In the genomic region with DNA sequence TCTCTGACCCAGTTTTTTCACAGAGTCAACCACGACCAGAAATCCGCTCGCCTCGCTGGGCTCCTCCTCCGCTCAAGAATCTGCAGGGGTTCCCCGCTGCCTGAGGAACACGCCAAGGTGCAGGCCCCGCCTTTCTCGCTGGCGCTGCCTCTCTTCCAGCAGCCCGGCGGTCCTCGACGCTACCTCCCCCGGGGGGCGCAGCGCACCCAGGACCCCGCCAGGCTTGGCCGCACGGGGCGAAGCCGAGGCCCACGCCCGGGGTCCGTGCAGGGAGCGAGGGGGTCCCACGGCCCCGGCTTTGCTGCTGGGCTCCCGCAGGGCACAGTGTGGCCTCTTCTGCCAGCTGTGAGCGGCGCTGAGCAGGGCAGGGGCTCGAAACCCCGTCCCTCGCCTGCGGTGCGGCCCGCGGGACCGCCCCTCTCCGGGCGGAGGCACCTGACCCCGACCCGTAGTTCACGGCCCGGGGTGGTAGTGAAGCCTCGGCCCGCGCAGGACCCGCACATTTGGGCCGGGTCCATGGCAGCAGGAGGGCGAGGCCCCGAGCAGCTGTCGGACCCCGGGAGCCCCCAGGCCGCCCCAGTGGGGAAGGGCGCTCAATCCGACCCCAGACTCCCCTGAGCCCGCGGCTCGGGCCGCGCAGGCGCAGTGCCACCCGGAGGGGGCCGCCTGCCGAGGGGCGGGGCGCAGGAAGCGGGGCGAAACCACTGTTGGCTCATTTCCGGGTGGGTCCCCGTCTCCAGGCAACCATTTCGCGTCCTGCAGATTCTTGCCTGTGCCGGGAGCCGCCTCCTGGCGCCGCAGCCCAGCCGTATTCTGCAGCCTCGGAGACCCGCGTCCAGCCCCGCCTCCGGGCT, we compare ENCODE assay signal across 1 cellular context.
TF ChIP-seq lines count a peak whose summit lies in the region.

No MANE protein-coding gene starts in this region.

TF ChIP-seq in K562, 482 proteins besides CTCF, POLR2A, EP300 and RAD21 (continued from another document and continues in another):
- TF ChIP-seq, protein P1, sequence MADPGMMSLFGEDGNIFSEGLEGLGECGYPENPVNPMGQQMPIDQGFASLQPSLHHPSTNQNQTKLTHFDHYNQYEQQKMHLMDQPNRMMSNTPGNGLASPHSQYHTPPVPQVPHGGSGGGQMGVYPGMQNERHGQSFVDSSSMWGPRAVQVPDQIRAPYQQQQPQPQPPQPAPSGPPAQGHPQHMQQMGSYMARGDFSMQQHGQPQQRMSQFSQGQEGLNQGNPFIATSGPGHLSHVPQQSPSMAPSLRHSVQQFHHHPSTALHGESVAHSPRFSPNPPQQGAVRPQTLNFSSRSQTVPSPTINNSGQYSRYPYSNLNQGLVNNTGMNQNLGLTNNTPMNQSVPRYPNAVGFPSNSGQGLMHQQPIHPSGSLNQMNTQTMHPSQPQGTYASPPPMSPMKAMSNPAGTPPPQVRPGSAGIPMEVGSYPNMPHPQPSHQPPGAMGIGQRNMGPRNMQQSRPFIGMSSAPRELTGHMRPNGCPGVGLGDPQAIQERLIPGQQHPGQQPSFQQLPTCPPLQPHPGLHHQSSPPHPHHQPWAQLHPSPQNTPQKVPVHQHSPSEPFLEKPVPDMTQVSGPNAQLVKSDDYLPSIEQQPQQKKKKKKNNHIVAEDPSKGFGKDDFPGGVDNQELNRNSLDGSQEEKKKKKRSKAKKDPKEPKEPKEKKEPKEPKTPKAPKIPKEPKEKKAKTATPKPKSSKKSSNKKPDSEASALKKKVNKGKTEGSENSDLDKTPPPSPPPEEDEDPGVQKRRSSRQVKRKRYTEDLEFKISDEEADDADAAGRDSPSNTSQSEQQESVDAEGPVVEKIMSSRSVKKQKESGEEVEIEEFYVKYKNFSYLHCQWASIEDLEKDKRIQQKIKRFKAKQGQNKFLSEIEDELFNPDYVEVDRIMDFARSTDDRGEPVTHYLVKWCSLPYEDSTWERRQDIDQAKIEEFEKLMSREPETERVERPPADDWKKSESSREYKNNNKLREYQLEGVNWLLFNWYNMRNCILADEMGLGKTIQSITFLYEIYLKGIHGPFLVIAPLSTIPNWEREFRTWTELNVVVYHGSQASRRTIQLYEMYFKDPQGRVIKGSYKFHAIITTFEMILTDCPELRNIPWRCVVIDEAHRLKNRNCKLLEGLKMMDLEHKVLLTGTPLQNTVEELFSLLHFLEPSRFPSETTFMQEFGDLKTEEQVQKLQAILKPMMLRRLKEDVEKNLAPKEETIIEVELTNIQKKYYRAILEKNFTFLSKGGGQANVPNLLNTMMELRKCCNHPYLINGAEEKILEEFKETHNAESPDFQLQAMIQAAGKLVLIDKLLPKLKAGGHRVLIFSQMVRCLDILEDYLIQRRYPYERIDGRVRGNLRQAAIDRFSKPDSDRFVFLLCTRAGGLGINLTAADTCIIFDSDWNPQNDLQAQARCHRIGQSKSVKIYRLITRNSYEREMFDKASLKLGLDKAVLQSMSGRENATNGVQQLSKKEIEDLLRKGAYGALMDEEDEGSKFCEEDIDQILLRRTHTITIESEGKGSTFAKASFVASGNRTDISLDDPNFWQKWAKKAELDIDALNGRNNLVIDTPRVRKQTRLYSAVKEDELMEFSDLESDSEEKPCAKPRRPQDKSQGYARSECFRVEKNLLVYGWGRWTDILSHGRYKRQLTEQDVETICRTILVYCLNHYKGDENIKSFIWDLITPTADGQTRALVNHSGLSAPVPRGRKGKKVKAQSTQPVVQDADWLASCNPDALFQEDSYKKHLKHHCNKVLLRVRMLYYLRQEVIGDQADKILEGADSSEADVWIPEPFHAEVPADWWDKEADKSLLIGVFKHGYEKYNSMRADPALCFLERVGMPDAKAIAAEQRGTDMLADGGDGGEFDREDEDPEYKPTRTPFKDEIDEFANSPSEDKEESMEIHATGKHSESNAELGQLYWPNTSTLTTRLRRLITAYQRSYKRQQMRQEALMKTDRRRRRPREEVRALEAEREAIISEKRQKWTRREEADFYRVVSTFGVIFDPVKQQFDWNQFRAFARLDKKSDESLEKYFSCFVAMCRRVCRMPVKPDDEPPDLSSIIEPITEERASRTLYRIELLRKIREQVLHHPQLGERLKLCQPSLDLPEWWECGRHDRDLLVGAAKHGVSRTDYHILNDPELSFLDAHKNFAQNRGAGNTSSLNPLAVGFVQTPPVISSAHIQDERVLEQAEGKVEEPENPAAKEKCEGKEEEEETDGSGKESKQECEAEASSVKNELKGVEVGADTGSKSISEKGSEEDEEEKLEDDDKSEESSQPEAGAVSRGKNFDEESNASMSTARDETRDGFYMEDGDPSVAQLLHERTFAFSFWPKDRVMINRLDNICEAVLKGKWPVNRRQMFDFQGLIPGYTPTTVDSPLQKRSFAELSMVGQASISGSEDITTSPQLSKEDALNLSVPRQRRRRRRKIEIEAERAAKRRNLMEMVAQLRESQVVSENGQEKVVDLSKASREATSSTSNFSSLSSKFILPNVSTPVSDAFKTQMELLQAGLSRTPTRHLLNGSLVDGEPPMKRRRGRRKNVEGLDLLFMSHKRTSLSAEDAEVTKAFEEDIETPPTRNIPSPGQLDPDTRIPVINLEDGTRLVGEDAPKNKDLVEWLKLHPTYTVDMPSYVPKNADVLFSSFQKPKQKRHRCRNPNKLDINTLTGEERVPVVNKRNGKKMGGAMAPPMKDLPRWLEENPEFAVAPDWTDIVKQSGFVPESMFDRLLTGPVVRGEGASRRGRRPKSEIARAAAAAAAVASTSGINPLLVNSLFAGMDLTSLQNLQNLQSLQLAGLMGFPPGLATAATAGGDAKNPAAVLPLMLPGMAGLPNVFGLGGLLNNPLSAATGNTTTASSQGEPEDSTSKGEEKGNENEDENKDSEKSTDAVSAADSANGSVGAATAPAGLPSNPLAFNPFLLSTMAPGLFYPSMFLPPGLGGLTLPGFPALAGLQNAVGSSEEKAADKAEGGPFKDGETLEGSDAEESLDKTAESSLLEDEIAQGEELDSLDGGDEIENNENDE (IDR thresholded peaks at IDR 0.05; ENCODE audit: low read depth, low read length): no peak
- TF ChIP-seq ZNF239 (CRISPR knock-in tag; IDR thresholded peaks at IDR 0.05) (no peak), ZNF354B (CRISPR knock-in tag; IDR thresholded peaks at IDR 0.05) (no peak), RBFOX2 (IDR thresholded peaks at IDR 0.05; ENCODE audit: low read depth, low read length) (peak; percentile 65), MCM5 (IDR thresholded peaks at IDR 0.05; ENCODE audit: low read depth) (no peak), GABPB1 (CRISPR knock-in tag; IDR thresholded peaks at IDR 0.05) (peak; percentile 79), RFX5 (IDR thresholded peaks at IDR 0.05; ENCODE audit: low read depth, low read length) (no peak), FOXP1 (CRISPR knock-in tag; IDR thresholded peaks at IDR 0.05) (peak; percentile 67; the same call in 1 of the 2 replicates), JUND (IDR thresholded peaks at IDR 0.05; ENCODE audit: borderline replicate concordance, low read depth, low read length) (peak; percentile 77), JUND (tag; IDR thresholded peaks at IDR 0.05; ENCODE audit: borderline replicate concordance, low read depth, low read length) (0 out of 3 replicates have a peak, but pooled peaks have one; percentile 26), SP1 (CRISPR knock-in tag; IDR thresholded peaks at IDR 0.05) (no peak), SMARCC2 (IDR thresholded peaks at IDR 0.05; ENCODE audit: low read depth) (no peak), ZNF431 (CRISPR knock-in tag; IDR thresholded peaks at IDR 0.05) (no peak), HNRNPH1 (optimal IDR thresholded peaks at IDR 0.05; ENCODE audit: low read depth, low read length) (no peak), ZKSCAN3 (CRISPR knock-in tag; IDR thresholded peaks at IDR 0.05) (no peak), ZNF699 (CRISPR knock-in tag; IDR thresholded peaks at IDR 0.05; ENCODE audit: insufficient replicate concordance) (no peak), GATA2 (CRISPR knock-in tag; IDR thresholded peaks at IDR 0.05) (no peak), HOXB6 (CRISPR knock-in tag; IDR thresholded peaks at IDR 0.05; ENCODE audit: borderline replicate concordance) (no peak), FOXA3 (CRISPR knock-in tag; conservative IDR thresholded peaks at IDR 0.05 in 1 of 2, IDR thresholded peaks at IDR 0.05 in 1 of 2) (0 out of 4 replicates have a peak, but pooled peaks of 1 of the 2 experiments have one; percentile 51), NRF1 (conservative IDR thresholded peaks at IDR 0.05 in 1 of 2, IDR thresholded peaks at IDR 0.05 in 1 of 2) (peak; percentile 98), SIN3B (IDR thresholded peaks at IDR 0.05; ENCODE audit: low read depth) (0 out of 2 replicates have a peak, but pooled peaks have one; percentile 47), SMAD1 (IDR thresholded peaks at IDR 0.05; ENCODE audit: low read depth, low read length, partially characterized antibody) (no peak), SUPT5H (IDR thresholded peaks at IDR 0.05) (peak; percentile 74), ZNF143 (CRISPR knock-in tag; IDR thresholded peaks at IDR 0.05) (no peak), ZNF274 (IDR thresholded peaks at IDR 0.05; ENCODE audit: borderline replicate concordance, low read depth, low read length) (no peak), TCF7L2 (IDR thresholded peaks at IDR 0.05; ENCODE audit: low read depth, low read length) (peak; percentile 75), ZNF584 (CRISPR knock-in tag; IDR thresholded peaks at IDR 0.05; ENCODE audit: low read depth) (no peak), ZNF12 (CRISPR knock-in tag; IDR thresholded peaks at IDR 0.05) (no peak), MEF2A (IDR thresholded peaks at IDR 0.05; ENCODE audit: control insufficient read depth, low read depth, low read length) (no peak), PHB (CRISPR knock-in tag; IDR thresholded peaks at IDR 0.05) (no peak), POLR2H (tag; IDR thresholded peaks at IDR 0.05; ENCODE audit: low read depth) (no peak), STAG1 (CRISPR knock-in tag; IDR thresholded peaks at IDR 0.05; ENCODE audit: borderline replicate concordance) (no peak), HIVEP1 (CRISPR knock-in tag; IDR thresholded peaks at IDR 0.05) (0 out of 2 replicates have a peak, but pooled peaks have one; percentile 73), NFE2L1 (tag; IDR thresholded peaks at IDR 0.05; ENCODE audit: borderline replicate concordance, low read depth) (no peak), TRIM28 (IDR thresholded peaks at IDR 0.05) (no peak), ZNF830 (CRISPR knock-in tag; IDR thresholded peaks at IDR 0.05) (no peak), PHF8 (IDR thresholded peaks at IDR 0.05; ENCODE audit: borderline replicate concordance, low read length) (peak; percentile 94)
- TF ChIP-seq, protein P2, sequence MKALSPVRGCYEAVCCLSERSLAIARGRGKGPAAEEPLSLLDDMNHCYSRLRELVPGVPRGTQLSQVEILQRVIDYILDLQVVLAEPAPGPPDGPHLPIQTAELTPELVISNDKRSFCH (CRISPR knock-in tag; IDR thresholded peaks at IDR 0.05): no peak
- TF ChIP-seq, protein P2 (tag; IDR thresholded peaks at IDR 0.05): no peak
- TF ChIP-seq, protein P3, sequence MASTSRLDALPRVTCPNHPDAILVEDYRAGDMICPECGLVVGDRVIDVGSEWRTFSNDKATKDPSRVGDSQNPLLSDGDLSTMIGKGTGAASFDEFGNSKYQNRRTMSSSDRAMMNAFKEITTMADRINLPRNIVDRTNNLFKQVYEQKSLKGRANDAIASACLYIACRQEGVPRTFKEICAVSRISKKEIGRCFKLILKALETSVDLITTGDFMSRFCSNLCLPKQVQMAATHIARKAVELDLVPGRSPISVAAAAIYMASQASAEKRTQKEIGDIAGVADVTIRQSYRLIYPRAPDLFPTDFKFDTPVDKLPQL (IDR thresholded peaks at IDR 0.05; ENCODE audit: extremely low read depth, insufficient read length): no peak
- TF ChIP-seq, protein P4, sequence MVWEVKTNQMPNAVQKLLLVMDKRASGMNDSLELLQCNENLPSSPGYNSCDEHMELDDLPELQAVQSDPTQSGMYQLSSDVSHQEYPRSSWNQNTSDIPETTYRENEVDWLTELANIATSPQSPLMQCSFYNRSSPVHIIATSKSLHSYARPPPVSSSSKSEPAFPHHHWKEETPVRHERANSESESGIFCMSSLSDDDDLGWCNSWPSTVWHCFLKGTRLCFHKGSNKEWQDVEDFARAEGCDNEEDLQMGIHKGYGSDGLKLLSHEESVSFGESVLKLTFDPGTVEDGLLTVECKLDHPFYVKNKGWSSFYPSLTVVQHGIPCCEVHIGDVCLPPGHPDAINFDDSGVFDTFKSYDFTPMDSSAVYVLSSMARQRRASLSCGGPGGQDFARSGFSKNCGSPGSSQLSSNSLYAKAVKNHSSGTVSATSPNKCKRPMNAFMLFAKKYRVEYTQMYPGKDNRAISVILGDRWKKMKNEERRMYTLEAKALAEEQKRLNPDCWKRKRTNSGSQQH (CRISPR knock-in tag; IDR thresholded peaks at IDR 0.05): no peak
- TF ChIP-seq, protein P5, sequence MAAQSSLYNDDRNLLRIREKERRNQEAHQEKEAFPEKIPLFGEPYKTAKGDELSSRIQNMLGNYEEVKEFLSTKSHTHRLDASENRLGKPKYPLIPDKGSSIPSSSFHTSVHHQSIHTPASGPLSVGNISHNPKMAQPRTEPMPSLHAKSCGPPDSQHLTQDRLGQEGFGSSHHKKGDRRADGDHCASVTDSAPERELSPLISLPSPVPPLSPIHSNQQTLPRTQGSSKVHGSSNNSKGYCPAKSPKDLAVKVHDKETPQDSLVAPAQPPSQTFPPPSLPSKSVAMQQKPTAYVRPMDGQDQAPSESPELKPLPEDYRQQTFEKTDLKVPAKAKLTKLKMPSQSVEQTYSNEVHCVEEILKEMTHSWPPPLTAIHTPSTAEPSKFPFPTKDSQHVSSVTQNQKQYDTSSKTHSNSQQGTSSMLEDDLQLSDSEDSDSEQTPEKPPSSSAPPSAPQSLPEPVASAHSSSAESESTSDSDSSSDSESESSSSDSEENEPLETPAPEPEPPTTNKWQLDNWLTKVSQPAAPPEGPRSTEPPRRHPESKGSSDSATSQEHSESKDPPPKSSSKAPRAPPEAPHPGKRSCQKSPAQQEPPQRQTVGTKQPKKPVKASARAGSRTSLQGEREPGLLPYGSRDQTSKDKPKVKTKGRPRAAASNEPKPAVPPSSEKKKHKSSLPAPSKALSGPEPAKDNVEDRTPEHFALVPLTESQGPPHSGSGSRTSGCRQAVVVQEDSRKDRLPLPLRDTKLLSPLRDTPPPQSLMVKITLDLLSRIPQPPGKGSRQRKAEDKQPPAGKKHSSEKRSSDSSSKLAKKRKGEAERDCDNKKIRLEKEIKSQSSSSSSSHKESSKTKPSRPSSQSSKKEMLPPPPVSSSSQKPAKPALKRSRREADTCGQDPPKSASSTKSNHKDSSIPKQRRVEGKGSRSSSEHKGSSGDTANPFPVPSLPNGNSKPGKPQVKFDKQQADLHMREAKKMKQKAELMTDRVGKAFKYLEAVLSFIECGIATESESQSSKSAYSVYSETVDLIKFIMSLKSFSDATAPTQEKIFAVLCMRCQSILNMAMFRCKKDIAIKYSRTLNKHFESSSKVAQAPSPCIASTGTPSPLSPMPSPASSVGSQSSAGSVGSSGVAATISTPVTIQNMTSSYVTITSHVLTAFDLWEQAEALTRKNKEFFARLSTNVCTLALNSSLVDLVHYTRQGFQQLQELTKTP (IDR thresholded peaks at IDR 0.05; ENCODE audit: low read depth in 1 of 2, partially characterized antibody in 2 of 2): no peak
- TF ChIP-seq, protein P6, sequence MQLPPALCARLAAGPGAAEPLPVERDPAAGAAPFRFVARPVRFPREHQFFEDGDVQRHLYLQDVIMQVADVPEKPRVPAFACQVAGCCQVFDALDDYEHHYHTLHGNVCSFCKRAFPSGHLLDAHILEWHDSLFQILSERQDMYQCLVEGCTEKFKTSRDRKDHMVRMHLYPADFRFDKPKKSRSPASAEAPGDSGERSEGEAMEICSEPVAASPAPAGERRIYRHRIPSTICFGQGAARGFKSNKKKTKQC (CRISPR knock-in tag; IDR thresholded peaks at IDR 0.05): 0 out of 2 replicates have a peak, but pooled peaks have one; percentile 34
